In genomic region chr22:44125421-44125820, GRCh38 we compare ENCODE assay signal across 30 cellular contexts. TPM values are rescaled to one million over a fixed set of nuclear protein-coding genes. Genes with fewer than 3 reads are reported as not detected.
"Had no signal": no experiment of that assay in that cellular context is flagged by ENCODE, and none has a peak within 500 bp of the region (broad histone marks: within the 10 kb centered on the region; RNA-seq: fewer than 3 reads in every experiment).

No MANE protein-coding gene starts in this region.

- FAIRE-seq: keratinocyte, small intestine had no signal

- H3K27ac Mint-ChIP-seq: mesothelial cell of epicardium; natural killer cell; nephron progenitor cell; neural progenitor cell; progenitor cell of endocrine pancreas; stimulated activated memory B cell treated with anti-CD40 and anti-IgM and Interleukin-4, amounts not matched to agents 10 μg/mL and 1 μg/mL and 100 μg/mL, for 72 hours; stimulated activated naive CD8-positive, alpha-beta T cell treated with anti-CD3 and anti-CD28 coated beads, Interleukin-15, Interleukin-2, amounts not matched to agents 100 ng/mL and 50 ng/mL, for 24 hours had no signal

- H2AFZ ChIP-seq: neural progenitor cell, parathyroid adenoma had no signal

- H3K9ac ChIP-seq: neural progenitor cell, parathyroid adenoma had no signal

- DNase-seq: hippocampal formation; left colon; mesendoderm; naive B cell; natural killer cell; nephron progenitor cell; occipital lobe; small intestine; stimulated activated CD4-positive, alpha-beta T cell treated with anti-CD3 and anti-CD28 coated beads, Interleukin-1b, Interleukin-23, amount 100 ng/mL, for 48 hours; stimulated activated CD4-positive, alpha-beta T cell treated with anti-CD3 and anti-CD28 coated beads, Interleukin-2, amount 100 ng/mL, for 48 hours; stimulated activated CD4-positive, alpha-beta T cell treated with anti-CD3 and anti-CD28 coated beads, Interleukin-4, amount 100 ng/mL, for 4 hours; stimulated activated CD8-positive, alpha-beta memory T cell treated with anti-CD3 and anti-CD28 coated beads, Interleukin-4, amount 100 ng/mL, for 48 hours; testis; thyroid gland; transverse colon; upper lobe of left lung had no signal

- H3K4me1 ChIP-seq: neural progenitor cell, parathyroid adenoma, testis, transverse colon had no signal

- H3K79me2 ChIP-seq: parathyroid adenoma had no signal

- H3K4me2 ChIP-seq: neural progenitor cell had no signal

- H3K27me3 ChIP-seq: left lung, neural progenitor cell, neutrophil, right atrium auricular region, testis, thyroid gland, transverse colon, upper lobe of left lung had no signal

- H3K4me1 Mint-ChIP-seq: mesothelial cell of epicardium had no signal

- H3K4me3 Mint-ChIP-seq: mesothelial cell of epicardium; naive B cell; natural killer cell; nephron progenitor cell; neural progenitor cell; stimulated activated memory B cell treated with anti-CD40 and anti-IgM and Interleukin-4, amounts not matched to agents 10 μg/mL and 1 μg/mL and 100 μg/mL, for 72 hours; stimulated activated naive CD8-positive, alpha-beta T cell treated with anti-CD3 and anti-CD28 coated beads, Interleukin-15, Interleukin-2, amounts not matched to agents 100 ng/mL and 50 ng/mL, for 24 hours had no signal

- H3K27me3 Mint-ChIP-seq: naive B cell; progenitor cell of endocrine pancreas; stimulated activated memory B cell treated with anti-CD40 and anti-IgM and Interleukin-4, amounts not matched to agents 10 μg/mL and 1 μg/mL and 100 μg/mL, for 72 hours; stimulated activated naive CD8-positive, alpha-beta T cell treated with anti-CD3 and anti-CD28 coated beads, Interleukin-15, Interleukin-2, amounts not matched to agents 100 ng/mL and 50 ng/mL, for 24 hours had no signal

- H3K36me3 ChIP-seq: neural progenitor cell, neutrophil, thyroid gland, transverse colon had no signal

- H3K9me3 ChIP-seq: testis, thyroid gland had no signal

- H3K4me3 ChIP-seq: left lung, lung, neural progenitor cell, right atrium auricular region, testis, thyroid gland, transverse colon, upper lobe of left lung had no signal

- H3K27ac ChIP-seq: left lung, neural progenitor cell, neutrophil, parathyroid adenoma, right atrium auricular region, testis, thyroid gland, transverse colon, upper lobe of left lung had no signal

RNA-seq across cellular contexts. Expression of gene PARVG, which starts 55.3 kb away (rescaled TPM):
- total RNA-seq: osteocyte, progenitor cell of endocrine pancreas, pulmonary artery endothelial cell, renal cortical epithelial cell had no signal
- polyA plus RNA-seq: keratinocyte had no signal
